In genomic region chr16:54282923-54283734, GRCh38 we compare ENCODE assay signal across 1 cellular context.
TF ChIP-seq lines count a peak whose summit lies in the region.

No MANE protein-coding gene starts in this region.

TF ChIP-seq in WTC11, 78 proteins besides CTCF, POLR2A, EP300 and RAD21 (continued from another document):
- TF ChIP-seq, protein P1, sequence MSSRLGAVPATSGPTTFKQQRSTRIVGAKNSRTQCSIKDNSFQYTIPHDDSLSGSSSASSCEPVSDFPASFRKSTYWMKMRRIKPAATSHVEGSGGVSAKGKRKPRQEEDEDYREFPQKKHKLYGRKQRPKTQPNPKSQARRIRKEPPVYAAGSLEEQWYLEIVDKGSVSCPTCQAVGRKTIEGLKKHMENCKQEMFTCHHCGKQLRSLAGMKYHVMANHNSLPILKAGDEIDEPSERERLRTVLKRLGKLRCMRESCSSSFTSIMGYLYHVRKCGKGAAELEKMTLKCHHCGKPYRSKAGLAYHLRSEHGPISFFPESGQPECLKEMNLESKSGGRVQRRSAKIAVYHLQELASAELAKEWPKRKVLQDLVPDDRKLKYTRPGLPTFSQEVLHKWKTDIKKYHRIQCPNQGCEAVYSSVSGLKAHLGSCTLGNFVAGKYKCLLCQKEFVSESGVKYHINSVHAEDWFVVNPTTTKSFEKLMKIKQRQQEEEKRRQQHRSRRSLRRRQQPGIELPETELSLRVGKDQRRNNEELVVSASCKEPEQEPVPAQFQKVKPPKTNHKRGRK (CRISPR knock-in tag; IDR thresholded peaks at IDR 0.05; ENCODE audit: borderline replicate concordance) = no peak
- TF ChIP-seq ZNF396 (CRISPR knock-in tag; IDR thresholded peaks at IDR 0.05; ENCODE audit: borderline replicate concordance) (no peak), CDX4 (CRISPR knock-in tag; IDR thresholded peaks at IDR 0.05; ENCODE audit: borderline replicate concordance) (no peak)
